ENCODE assay signal across 8 cellular contexts in genomic region chr15:75842722-75843617, GRCh38. TPM values are rescaled to one million over a fixed set of nuclear protein-coding genes. Genes with fewer than 3 reads are reported as not detected.
DNase-seq lines count a peak whose midpoint lies in the region; ATAC-seq, FAIRE-seq and TF ChIP-seq lines count a peak whose summit lies in the region.

Gene UBE2Q2, plus strand, starts transcription at chr15:75843447. Its CDS starts 220 bp downstream, at chr15:75843667.

- peak within 1 kb of the TSS; percentile 64 for H3K27ac ChIP-seq in angular gyrus (ENCODE audit: low read depth, low read length)
- H3K27ac ChIP-seq in right cardiac atrium (ENCODE audit: low read length): peak within 1 kb of the TSS; percentile 82
- H3K27ac ChIP-seq in rectal smooth muscle tissue (ENCODE audit: low read depth, low read length): peak within 1 kb of the TSS; percentile 97
- H3K27ac ChIP-seq in vagina: peak within 1 kb of the TSS; percentile 89

- H3K36me3 ChIP-seq in rectal smooth muscle tissue (ENCODE audit: control insufficient read depth, insufficient read depth, low read length) (no peaks in the 10 kb centered on the region), vagina (no peaks in the 10 kb centered on the region)

- FAIRE-seq in H54 (lab: Jason Lieb, UNC): no peak

- under 1% methylated on average over 101 of the region's 101 CpGs for WGBS in right cardiac atrium

- intact Hi-C loops in T-helper 2 cell treated with Interferon-gamma antibody and Interleukin-4, amounts not matched to agents 100 ng/mL and 5 ng/mL, for 36 hours (cut with micrococcal nuclease): loop anchor here (5.0 to 10.0 kb wide), 4 partner anchors 266 to 1298 kb away; partner anchors contain the start of genes ARID3B, CSK, ISL2 and PTPN9
- intact Hi-C loops in right cardiac atrium (cut with DNase I) (loop anchor here in 1 of 4 donors (10.0 kb wide), 1 partner anchor 62 kb away; the partner anchor contains the start of gene FBXO22), vagina (cut with DNase I) (no loop called here)

- H3K4me3 ChIP-seq in right cardiac atrium (ENCODE audit: low read length): peak within 1 kb of the TSS; percentile 93
- peak within 1 kb of the TSS; percentile 79 for H3K4me3 ChIP-seq in rectal smooth muscle tissue (ENCODE audit: low read length)
- H3K4me3 ChIP-seq in vagina: peak within 1 kb of the TSS; percentile 81 to 86

- H3K27me3 ChIP-seq in right cardiac atrium (ENCODE audit: control insufficient read depth, insufficient read depth): no peaks in the 10 kb centered on the region
- no peaks in the 10 kb centered on the region for H3K27me3 ChIP-seq in rectal smooth muscle tissue (ENCODE audit: control insufficient read depth, insufficient read depth, low read length)
- no peaks in the 10 kb centered on the region for H3K27me3 ChIP-seq in vagina

- H3K4me1 ChIP-seq in right cardiac atrium (ENCODE audit: control insufficient read depth, insufficient read depth, low read length): peaks cover 3% of the 10 kb centered on the region
- H3K4me1 ChIP-seq in rectal smooth muscle tissue (ENCODE audit: control insufficient read depth, insufficient read depth, low read length): peaks cover 13% of the 10 kb centered on the region
- H3K4me1 ChIP-seq in vagina: peaks cover 43% of the 10 kb centered on the region

- peak; percentile 74 to 80 for ATAC-seq in right cardiac atrium

- DNase-seq in EH (ENCODE audit: low read depth) (peak; percentile 83), H54 (ENCODE audit: insufficient read length, low spot score) (peak; percentile 56), MV-4-11 (lab: John Stamatoyannopoulos, UW) (peak; percentile 63), right cardiac atrium (peak; percentile 86 to 94 (median 91)), vagina (ENCODE audit: extremely low spot score in 2 of 2) (no peak)

- peak; percentile 56 for TF ChIP-seq POLR2A in H54 (IDR thresholded peaks at IDR 0.05; ENCODE audit: low read depth, low read length)
- no peak for TF ChIP-seq POLR2A in vagina (IDR thresholded peaks at IDR 0.05)

- H3K9me3 ChIP-seq in right cardiac atrium (ENCODE audit: control insufficient read depth, low read length): no peaks in the 10 kb centered on the region
- no peaks in the 10 kb centered on the region for H3K9me3 ChIP-seq in vagina

- H3K9ac ChIP-seq in rectal smooth muscle tissue (ENCODE audit: low read length): peak within 1 kb of the TSS; percentile 80

- TF ChIP-seq CTCF in vagina (IDR thresholded peaks at IDR 0.05): no peak

RNA-seq across cellular contexts. Expression of gene UBE2Q2, which starts in this region (rescaled TPM):
- total RNA-seq in T-helper 2 cell treated with Interferon-gamma antibody and Interleukin-4, amounts not matched to agents 100 ng/mL and 5 ng/mL, for 36 hours: 37.0 and 38.9 TPM in 2 replicates
- 10 to 100 TPM; 26.5 to 32.6 (median 27.4) TPM for total RNA-seq in right cardiac atrium
- polyA plus RNA-seq in right cardiac atrium: 18.2 TPM
- 21.6 TPM for total RNA-seq in vagina

Comparison
In these comparisons a context has a peak if more than half of its experiments do, and no peak if none do; other contexts are left out.
1. DNase-seq: peak in EH (single experiment), H54 (single experiment), MV-4-11 (single experiment) and right cardiac atrium (3 of 3); none in vagina (0 of 2).
2. Peak in every context shown above with its lines, with median percentiles within 50 percentile points of each other: H3K27ac ChIP-seq and H3K4me3 ChIP-seq.